In genomic region chr16:15856901-15857778, GRCh38 we compare ENCODE assay signal across 9 cellular contexts. TPM values are rescaled to one million over a fixed set of nuclear protein-coding genes. Genes with fewer than 3 reads are reported as not detected.
DNase-seq lines count a peak whose midpoint lies in the region; ATAC-seq and TF ChIP-seq lines count a peak whose summit lies in the region.
"Had no signal": no experiment of that assay in that cellular context is flagged by ENCODE, and none has a peak within 500 bp of the region (broad histone marks: within the 10 kb centered on the region; RNA-seq: fewer than 3 reads in every experiment).

TSS of gene MYH11 (minus strand) at chr16:15857028. CDS start at chr16:15838252, 18,776 bp downstream.

- ATAC-seq in GM21526 (IDR thresholded peaks at IDR 0.05; ENCODE audit: low FRiP score, unreplicated experiment), result no peak
- no peak for ATAC-seq in GM21737 (IDR thresholded peaks at IDR 0.05; ENCODE audit: unreplicated experiment)

- intact Hi-C loops in left ventricle myocardium inferior (cut with micrococcal nuclease), result no loop called here

- no peaks in the 10 kb centered on the region for H3K36me3 Mint-ChIP-seq in activated CD4-positive, alpha-beta memory T cell treated with anti-CD3 and anti-CD28 coated beads, Interleukin-2, amount 10 ng/mL, durations not matched to agents 7 days and 5 days (ENCODE audit: low read depth)

- H3K4me1 ChIP-seq in left ventricle myocardium inferior, result peaks cover 17% of the 10 kb centered on the region

- H3K4me3 ChIP-seq in left ventricle myocardium inferior, result peak within 1 kb of the TSS; percentile 62
- peak within 1 kb of the TSS; percentile 43 for H3K4me3 ChIP-seq in skeletal muscle cell (ENCODE audit: low read depth, low read length)

- no peaks in the 10 kb centered on the region for H3K36me3 ChIP-seq in left ventricle myocardium inferior

- CTCF ChIA-PET in activated CD4-positive, alpha-beta memory T cell treated with anti-CD3 and anti-CD28 coated beads, Interleukin-2, amount 10 ng/mL, durations not matched to agents 7 days and 5 days (lab: Charles Lee), result no interaction called here

- H3K9me3 Mint-ChIP-seq in activated CD4-positive, alpha-beta memory T cell treated with anti-CD3 and anti-CD28 coated beads, Interleukin-2, amount 10 ng/mL, durations not matched to agents 7 days and 5 days, result no peaks in the 10 kb centered on the region

- H3K27ac Mint-ChIP-seq in activated CD4-positive, alpha-beta memory T cell treated with anti-CD3 and anti-CD28 coated beads, Interleukin-2, amount 10 ng/mL, durations not matched to agents 7 days and 5 days, result no peak within 1 kb of the TSS

- POLR2A ChIA-PET in activated CD4-positive, alpha-beta memory T cell treated with anti-CD3 and anti-CD28 coated beads, Interleukin-2, amount 10 ng/mL, durations not matched to agents 7 days and 5 days (lab: Charles Lee), result no interaction called here

- peaks cover 44% of the 10 kb centered on the region for H3K27me3 Mint-ChIP-seq in activated CD4-positive, alpha-beta memory T cell treated with anti-CD3 and anti-CD28 coated beads, Interleukin-2, amount 10 ng/mL, durations not matched to agents 7 days and 5 days

- H3K4me3 Mint-ChIP-seq in activated CD4-positive, alpha-beta memory T cell treated with anti-CD3 and anti-CD28 coated beads, Interleukin-2, amount 10 ng/mL, durations not matched to agents 7 days and 5 days, result peak within 1 kb of the TSS; percentile 38

- no peaks in the 10 kb centered on the region for H3K9me3 ChIP-seq in left ventricle myocardium inferior (replicated peaks)

- H3K4me1 Mint-ChIP-seq in activated CD4-positive, alpha-beta memory T cell treated with anti-CD3 and anti-CD28 coated beads, Interleukin-2, amount 10 ng/mL, durations not matched to agents 7 days and 5 days, result peaks cover 8% of the 10 kb centered on the region

- no peak for DNase-seq in activated CD4-positive, alpha-beta memory T cell treated with anti-CD3 and anti-CD28 coated beads, Interleukin-2, amount 10 ng/mL, durations not matched to agents 7 days and 5 days
- DNase-seq in left ventricle myocardium inferior (no peak), skeletal muscle cell (ENCODE audit: low read depth) (no peak), NCI-H1092 treated with DMSO at 0.1 percent for 48 hours (lab: John Stamatoyannopoulos, UW) (no peak)
- DNase-seq in stimulated activated CD8-positive, alpha-beta memory T cell treated with anti-CD3 and anti-CD28 coated beads, Interleukin-4, amount 100 ng/mL, for 48 hours, result no peak

- peaks cover 59% of the 10 kb centered on the region for H3K27me3 ChIP-seq in left ventricle myocardium inferior (ENCODE audit: low read depth)

- TF ChIP-seq CTCF in GM12872 (IDR thresholded peaks at IDR 0.05; ENCODE audit: insufficient read depth, low read depth, low read length) (0 out of 3 replicates have a peak, but pooled peaks have one; percentile 6), left ventricle myocardium inferior (IDR thresholded peaks at IDR 0.05; ENCODE audit: borderline replicate concordance) (no peak)

- peak within 1 kb of the TSS; percentile 66 for H3K27ac ChIP-seq in left ventricle myocardium inferior (replicated peaks)

RNA-seq across cellular contexts. Expression of gene MYH11, which starts in this region (rescaled TPM):
- under 1 TPM; 0.08 to 0.10 TPM for total RNA-seq in activated CD4-positive, alpha-beta memory T cell treated with anti-CD3 and anti-CD28 coated beads, Interleukin-2, amount 10 ng/mL, durations not matched to agents 7 days and 5 days
- 15.6 TPM for total RNA-seq in left ventricle myocardium inferior
- total RNA-seq: glomerular endothelial cell had no signal

Comparison
In these comparisons a context has a peak if more than half of its experiments do, and no peak if none do; other contexts are left out.
1. RNA of gene MYH11 (total RNA-seq): 15.6 TPM in left ventricle myocardium inferior (single experiment); 0.08 to 0.10 TPM in activated CD4-positive, alpha-beta memory T cell treated with anti-CD3 and anti-CD28 coated beads, Interleukin-2, amount 10 ng/mL, durations not matched to agents 7 days and 5 days; every median in the first group is over 10 times any median in the second.